8 cellular contexts compared by ENCODE assay signal in the genomic region with DNA sequence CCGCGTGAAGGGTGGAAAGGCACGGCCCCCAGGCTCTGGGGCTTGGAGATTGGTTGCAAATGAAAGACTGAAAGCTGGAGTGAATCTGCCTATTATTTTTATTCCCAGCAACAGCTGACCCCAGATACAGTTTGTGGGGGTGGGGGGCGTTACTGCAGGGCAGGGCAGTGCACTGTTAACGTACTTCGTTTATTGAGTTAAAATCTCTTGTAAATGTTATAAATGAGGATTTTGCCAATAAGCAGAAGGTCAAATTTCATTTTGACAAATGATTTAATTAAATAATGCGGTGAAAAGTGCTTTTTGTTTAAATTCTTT. TPM values are rescaled to one million over a fixed set of nuclear protein-coding genes. Genes with fewer than 3 reads are reported as not detected.
DNase-seq lines count a peak whose midpoint lies in the region; ATAC-seq and TF ChIP-seq lines count a peak whose summit lies in the region.

No MANE protein-coding gene starts in this region.

- H3K4me2 ChIP-seq in mammary epithelial cell (ENCODE audit: insufficient read depth, low read depth, low read length): peak overlapping the region; percentile 85

- in situ Hi-C loops in mammary epithelial cell (cut with MboI; ENCODE audit: low sequenced_read_pairs in 2 of 2): loop anchor here (10.0 to 25.0 kb wide), 3 partner anchors 87 to 369 kb away; partner anchors contain the start of gene DYRK1A (in 1 of the 2)

- H3K27ac ChIP-seq in left ventricle myocardium inferior (replicated peaks) (peak overlapping the region; percentile 100), mammary epithelial cell (ENCODE audit: insufficient read depth, low read depth, low read length) (peak overlapping the region; percentile 99), vagina (peak overlapping the region; percentile 97)

- dilution Hi-C loops in mammary epithelial cell (cut with HindIII; ENCODE audit: low sequenced_read_pairs): no loop called here

- peak overlapping the region; percentile 98 for H3K9ac ChIP-seq in mammary epithelial cell (ENCODE audit: insufficient read depth, low read length)

- H3K79me2 ChIP-seq in mammary epithelial cell (ENCODE audit: insufficient read depth, low read length): peaks cover 40% of the 10 kb centered on the region

- intact Hi-C loops in left ventricle myocardium inferior (cut with micrococcal nuclease) (loop anchor here (10.0 kb wide), 1 partner anchor 97 kb away; the partner anchor contains the start of gene DYRK1A), Right ventricle myocardium superior (cut with DNase I) (loop anchor here (10.0 kb wide), 1 partner anchor 187 kb away; no protein-coding TSS in a partner anchor), mammary epithelial cell (cut with micrococcal nuclease) (loop anchor here (10.0 kb wide), 1 partner anchor 197 kb away; no protein-coding TSS in a partner anchor), vagina (cut with DNase I) (loop anchor here (10.0 kb wide), 1 partner anchor 297 kb away; no protein-coding TSS in a partner anchor)

- peak overlapping the region; percentile 99 for H3K27ac Mint-ChIP-seq in mesothelial cell of epicardium

- H3K9me3 ChIP-seq in left ventricle myocardium inferior (replicated peaks) (no peaks in the 10 kb centered on the region), mammary epithelial cell (replicated peaks; ENCODE audit: insufficient read depth, low read length) (no peaks in the 10 kb centered on the region), vagina (no peaks in the 10 kb centered on the region)

- TF ChIP-seq CTCF in left ventricle myocardium inferior (IDR thresholded peaks at IDR 0.05; ENCODE audit: borderline replicate concordance) (no peak), mammary epithelial cell (conservative IDR thresholded peaks at IDR 0.05 in 1 of 2, IDR thresholded peaks at IDR 0.05 in 1 of 2; ENCODE audit: extremely low read depth in 1 of 2, insufficient read depth in 1 of 2, low read depth in 1 of 2, low read length in 2 of 2) (no peak), mesothelial cell of epicardium (IDR thresholded peaks at IDR 0.05; ENCODE audit: unreplicated experiment) (no peak), vagina (IDR thresholded peaks at IDR 0.05) (no peak)

- no peaks in the 10 kb centered on the region for H3K36me3 Mint-ChIP-seq in mesothelial cell of epicardium

- 4% methylated on average over 4 of the region's 7 CpGs for WGBS in mammary epithelial cell (ENCODE audit: low coverage, missing lambda C conversion rate)

- CTCF ChIA-PET in mammary epithelial cell (lab: Charles Lee; ENCODE audit: low non-redundant PET): interaction anchor here (0.6 kb wide), 1 partner anchor 296 kb away, joined by 4 read pairs; no protein-coding TSS in a partner anchor

- no peaks in the 10 kb centered on the region for H3K9me3 Mint-ChIP-seq in mesothelial cell of epicardium

- H3K27me3 ChIP-seq in left ventricle myocardium inferior (ENCODE audit: low read depth) (no peaks in the 10 kb centered on the region), mammary epithelial cell (ENCODE audit: insufficient read depth, low read length) (no peaks in the 10 kb centered on the region), vagina (no peaks in the 10 kb centered on the region)

- peak overlapping the region; percentile 94 for H3K4me3 Mint-ChIP-seq in mesothelial cell of epicardium

- H3K4me1 ChIP-seq in left ventricle myocardium inferior (peaks cover 53% of the 10 kb centered on the region), mammary epithelial cell (ENCODE audit: insufficient read depth, low read length) (peaks cover 22% of the 10 kb centered on the region), vagina (peaks cover 43% of the 10 kb centered on the region)

- H3K36me3 ChIP-seq in left ventricle myocardium inferior (no peaks in the 10 kb centered on the region), mammary epithelial cell (ENCODE audit: insufficient read depth, low read length) (no peaks in the 10 kb centered on the region), vagina (no peaks in the 10 kb centered on the region)

- H3K4me3 ChIP-seq in left ventricle myocardium inferior (peak overlapping the region; percentile 96), mammary epithelial cell (replicated peaks in 1 of 3; ENCODE audit: insufficient read depth in 1 of 3, low read depth in 2 of 3, low read length in 3 of 3) (peak overlapping the region; percentile 61 to 80 (median 80)), vagina (peak overlapping the region; percentile 87 to 95)

- ATAC-seq in Right ventricle myocardium superior (ENCODE audit: poor library complexity): no peak
- ATAC-seq in GM19463 (IDR thresholded peaks at IDR 0.05; ENCODE audit: unreplicated experiment): no peak
- no peak for ATAC-seq in GM18870 (IDR thresholded peaks at IDR 0.05; ENCODE audit: unreplicated experiment)

- H4K20me1 ChIP-seq in mammary epithelial cell (ENCODE audit: insufficient read depth, low read length): no peaks in the 10 kb centered on the region

- TF ChIP-seq POLR2A in vagina (IDR thresholded peaks at IDR 0.05): no peak

- peak overlapping the region; percentile 90 for H2AFZ ChIP-seq in mammary epithelial cell (ENCODE audit: low read depth, low read length)

- no peak for DNase-seq in left ventricle myocardium inferior
- no peak for DNase-seq in Right ventricle myocardium superior
- DNase-seq in mammary epithelial cell: no peak
- no peak for DNase-seq in mesothelial cell of epicardium (ENCODE audit: low spot score in 2 of 2, unreplicated experiment in 2 of 2)
- no peak for DNase-seq in vagina (ENCODE audit: extremely low spot score in 2 of 2)
- DNase-seq in NOMO-1 treated with dmso at 0.1 percent for 144 hours (lab: John Stamatoyannopoulos, UW; ENCODE audit: unreplicated experiment): no peak

- H3K4me1 Mint-ChIP-seq in mesothelial cell of epicardium: peaks cover 38% of the 10 kb centered on the region

- H3K27me3 Mint-ChIP-seq in mesothelial cell of epicardium (ENCODE audit: low read depth): no peaks in the 10 kb centered on the region

- BruUV-seq in mammary epithelial cell (replicated peaks; lab: Mats Ljungman, UMichigan): no TSS peak

RNA-seq across cellular contexts. Expression of gene VPS26C, which starts 1.0 kb away (rescaled TPM):
- total RNA-seq in left ventricle myocardium inferior: 54.2 TPM
- 43.9 TPM for total RNA-seq in Right ventricle myocardium superior
- 10 to 100 TPM; 46.2 to 54.8 TPM for total RNA-seq in mammary epithelial cell
- 32.2 TPM for polyA plus RNA-seq in mammary epithelial cell
- 54.2 TPM for polyA minus RNA-seq in mammary epithelial cell
- 37.6 to 45.0 TPM (median 42.4 TPM) in 3 replicates for total RNA-seq in mesothelial cell of epicardium
- total RNA-seq in vagina: 49.6 TPM
